ENCODE assay signal across 8 cellular contexts in the genomic region with DNA sequence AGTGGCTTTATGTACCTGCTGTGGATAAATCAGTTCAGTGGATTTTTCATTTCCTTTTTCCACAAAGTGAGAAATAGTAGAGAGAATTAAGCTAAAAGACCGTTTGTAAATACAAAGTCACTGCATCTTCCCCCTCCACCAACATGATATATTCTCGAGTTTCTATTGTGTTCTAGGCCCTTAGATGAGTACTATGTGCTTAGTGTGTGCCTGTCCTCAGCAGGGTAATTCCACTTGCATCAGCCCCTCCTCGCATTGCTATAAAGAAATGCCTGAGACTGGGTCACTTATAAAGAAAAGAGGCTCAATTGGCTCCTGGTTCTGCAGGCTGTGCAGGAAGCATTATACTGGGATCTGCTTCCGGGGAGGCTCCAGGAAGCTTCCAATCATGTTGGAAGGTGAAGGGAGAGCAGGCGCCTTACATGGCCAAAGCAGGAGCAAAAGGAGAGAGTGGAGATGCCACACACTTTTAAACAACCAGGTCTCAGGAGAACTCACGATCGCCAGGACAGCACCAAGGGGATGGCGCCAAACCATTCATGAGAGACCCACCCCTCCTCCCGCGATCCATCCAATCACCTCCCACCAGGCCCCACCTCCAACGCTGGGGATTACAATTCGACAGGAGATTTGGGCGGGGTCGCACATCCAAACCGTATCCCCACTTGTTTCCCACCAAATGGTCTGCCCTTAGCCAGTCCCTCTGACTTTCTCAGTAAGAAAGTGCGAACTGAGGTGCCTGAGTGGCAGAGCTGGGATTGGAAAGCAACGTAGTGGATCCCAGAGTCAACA.
DNase-seq lines count a peak whose midpoint lies in the region; ATAC-seq, FAIRE-seq and TF ChIP-seq lines count a peak whose summit lies in the region.

No MANE protein-coding gene starts in this region.

- no peaks in the 10 kb centered on the region for H3K36me3 Mint-ChIP-seq in CD14-positive monocyte
- no peaks in the 10 kb centered on the region for H3K36me3 Mint-ChIP-seq in nephron (ENCODE audit: low read depth)

- H2BK12ac ChIP-seq in H1 (ENCODE audit: low read depth, low read length), result no peak overlapping the region

- H3K27ac ChIP-seq in PC-3 (ENCODE audit: low read length) (no peak overlapping the region), H1 (ENCODE audit: low read depth, low read length) (0 out of 2 replicates have a peak overlapping the region, but pooled peaks have one; percentile 12)

- no peak overlapping the region for H3K56ac ChIP-seq in H1 (replicated peaks; ENCODE audit: insufficient read length, low read depth, low read length)

- H3K79me2 ChIP-seq in PC-3 (ENCODE audit: low read length), result no peaks in the 10 kb centered on the region
- H3K79me2 ChIP-seq in H1 (ENCODE audit: control insufficient read depth in 1 of 2, insufficient read depth in 2 of 2, low read length in 2 of 2), result no peaks in the 10 kb centered on the region

- DNase-seq in CD14-positive monocyte (ENCODE audit: low spot score) (no peak), PC-3 (peak; percentile 13), H1 (ENCODE audit: low read depth in 1 of 2, low spot score in 2 of 2) (peak; percentile 36 to 83), superior temporal gyrus (ENCODE audit: extremely low spot score) (no peak), urothelium cell line (ENCODE audit: low spot score) (no peak)

- H4K91ac ChIP-seq in H1 (replicated peaks; ENCODE audit: insufficient read length, low read length), result no peak overlapping the region

- H2BK15ac ChIP-seq in H1 (ENCODE audit: low read length), result no peak overlapping the region

- H3K23me2 ChIP-seq in H1 (ENCODE audit: low read depth, low read length), result peaks cover 3% of the 10 kb centered on the region

- H4K8ac ChIP-seq in H1 (ENCODE audit: extremely low read depth, insufficient read depth, low read length), result no peak overlapping the region

- intact Hi-C loops in CD14-positive monocyte (cut with micrococcal nuclease) (loop anchor here (2.0 to 5.0 kb wide), 2 partner anchors 211 to 213 kb away; no protein-coding TSS in a partner anchor), PC-3 (cut with micrococcal nuclease) (loop anchor here (1.0 to 10.0 kb wide), 4 partner anchors 75 to 431 kb away; no protein-coding TSS in a partner anchor)

- no peak overlapping the region for H2BK5ac ChIP-seq in H1 (ENCODE audit: low read depth, low read length)

- H2BK120ac ChIP-seq in H1 (replicated peaks; ENCODE audit: low read depth, low read length), result no peak overlapping the region

- H3K36me3 ChIP-seq in PC-3 (ENCODE audit: low read depth, low read length) (no peaks in the 10 kb centered on the region), H1 (ENCODE audit: control insufficient read depth in 2 of 4, insufficient read depth in 4 of 4, low read length in 3 of 4) (no peaks in the 10 kb centered on the region)

- no peak for TF ChIP-seq RAD21 in H1 (IDR thresholded peaks at IDR 0.05 in 1 of 2, conservative IDR thresholded peaks at IDR 0.05 in 1 of 2; ENCODE audit: low read depth in 2 of 2, low read length in 2 of 2)

- peak overlapping the region; percentile 77 for H2AFZ ChIP-seq in PC-3 (ENCODE audit: low read length)
- H2AFZ ChIP-seq in H1 (ENCODE audit: low read length), result peak overlapping the region; percentile 95

- H3K9me3 Mint-ChIP-seq in CD14-positive monocyte (no peaks in the 10 kb centered on the region), nephron (no peaks in the 10 kb centered on the region)

- H3K4me2 ChIP-seq in PC-3 (ENCODE audit: low read length), result peak overlapping the region; percentile 82
- peak overlapping the region; percentile 65 to 89 for H3K4me2 ChIP-seq in H1 (ENCODE audit: insufficient read depth in 1 of 2, low read depth in 2 of 2, low read length in 2 of 2)

- peak in 1 of 2 experiments; percentile 76; a peak in 2 of 3 replicates for TF ChIP-seq POLR2A in H1 (IDR thresholded peaks at IDR 0.05; ENCODE audit: control extremely low read depth in 1 of 2, low read depth in 2 of 2, low read length in 2 of 2)

- no peak overlapping the region for H3K14ac ChIP-seq in H1 (ENCODE audit: insufficient read length)

- H3K9me2 ChIP-seq in PC-3 (replicated peaks; ENCODE audit: low read length), result no peaks in the 10 kb centered on the region

- H3K4me1 Mint-ChIP-seq in CD14-positive monocyte (peaks cover 13% of the 10 kb centered on the region), nephron (peaks cover 10% of the 10 kb centered on the region)

- peak overlapping the region; percentile 81 to 98 for H3K4me3 Mint-ChIP-seq in CD14-positive monocyte
- peak overlapping the region; percentile 81 to 86 (median 83) for H3K4me3 Mint-ChIP-seq in nephron

- H3K27ac Mint-ChIP-seq in CD14-positive monocyte, result no peak overlapping the region
- no peak overlapping the region for H3K27ac Mint-ChIP-seq in nephron

- POLR2A ChIA-PET in PC-3 (lab: Charles Lee; ENCODE audit: unreplicated experiment) (no interaction called here), H1 (lab: Charles Lee; ENCODE audit: partially characterized antibody) (interaction anchor here (0.9 to 2.4 kb wide), 5 partner anchors 11 to 743 kb away, joined by 3 to 14 read pairs (median 4); partner anchors contain the start of gene ABCC4)

- H3K9me3 ChIP-seq in PC-3 (ENCODE audit: low read length) (no peaks in the 10 kb centered on the region), H1 (ENCODE audit: insufficient read depth in 2 of 2, low read depth in 1 of 2, low read length in 1 of 2) (no peaks in the 10 kb centered on the region)

- no peaks in the 10 kb centered on the region for H3K79me1 ChIP-seq in H1 (ENCODE audit: low read depth, low read length)

- H3K23ac ChIP-seq in H1 (ENCODE audit: insufficient read length), result no peak overlapping the region

- no peak overlapping the region for H4K5ac ChIP-seq in H1 (ENCODE audit: insufficient read length, low read depth, low read length)

- no peaks in the 10 kb centered on the region for H3K27me3 ChIP-seq in PC-3 (ENCODE audit: low read length)
- H3K27me3 ChIP-seq in H1 (replicated peaks in 1 of 4; ENCODE audit: control insufficient read depth in 3 of 4, extremely low read depth in 1 of 4, insufficient read depth in 3 of 4, low read length in 3 of 4), result 0 out of 7 replicates have a peak, but pooled peaks cover 0 to 2% (median 0%) of the 10 kb centered on the region in 4 experiments

- BruUV-seq in PC-3 (replicated peaks; lab: Mats Ljungman, UMichigan), result no TSS peak

- ATAC-seq in GM21528 (IDR thresholded peaks at IDR 0.05; ENCODE audit: low FRiP score, unreplicated experiment), result peak; percentile 28
- ATAC-seq in PC-3, result peak; percentile 44
- ATAC-seq in HG03571 (IDR thresholded peaks at IDR 0.05; ENCODE audit: unreplicated experiment), result no peak

- no peaks in the 10 kb centered on the region for H3F3A ChIP-seq in PC-3 (ENCODE audit: low read length, unreplicated experiment)

- H3K18ac ChIP-seq in H1 (ENCODE audit: extremely low read depth, low read length), result peak overlapping the region; percentile 57

- no peak overlapping the region for H3K4ac ChIP-seq in H1 (replicated peaks; ENCODE audit: insufficient read length, low read depth, low read length)

- H3K27me3 Mint-ChIP-seq in CD14-positive monocyte (ENCODE audit: low read depth in 3 of 3) (peaks cover 7 to 12% (median 11%) of the 10 kb centered on the region in 3 donors), nephron (ENCODE audit: low read depth) (peaks cover 7% of the 10 kb centered on the region)

- FAIRE-seq in H1 (lab: Jason Lieb, UNC) (no peak), urothelium cell line (lab: Jason Lieb, UNC) (no peak)

- H2AK5ac ChIP-seq in H1 (ENCODE audit: low read depth, low read length), result no peak overlapping the region

- CTCF ChIA-PET in PC-3 (lab: Charles Lee) (interaction anchor here (0.6 to 2.1 kb wide), 8 partner anchors 13 to 430 kb away, joined by 4 to 33 read pairs (median 6); no protein-coding TSS in a partner anchor), H1 (lab: Charles Lee; ENCODE audit: partially characterized antibody) (interaction anchor here (0.6 to 13.4 kb wide), 53 partner anchors 8 to 840 kb away, joined by 3 to 336 read pairs (median 4); partner anchors contain the start of gene ABCC4)

- no peaks in the 10 kb centered on the region for H3K4me1 ChIP-seq in PC-3 (ENCODE audit: insufficient read depth, low read length)
- peaks cover 2 to 3% (median 3%) of the 10 kb centered on the region in 4 experiments; a peak in 3 of 7 replicates for H3K4me1 ChIP-seq in H1 (replicated peaks in 1 of 4; ENCODE audit: control insufficient read depth in 3 of 4, insufficient read depth in 4 of 4, low read length in 3 of 4)

- 12% methylated on average over 17 of the region's 17 CpGs; no CpG with 5 or more reads in 1 of the 2 experiments for WGBS in H1 (ENCODE audit: extremely low coverage in 1 of 2, insufficient coverage in 1 of 2, insufficient read length in 1 of 2, insufficient replicate concordance in 2 of 2, low coverage in 1 of 2, low lambda C conversion rate in 2 of 2, missing lambda C conversion rate in 1 of 2), 2 experiments

- no peak for TF ChIP-seq EP300 in H1 (IDR thresholded peaks at IDR 0.05; ENCODE audit: borderline replicate concordance in 1 of 2, low read depth in 2 of 2, low read length in 2 of 2)

- TF ChIP-seq CTCF in CD14-positive monocyte (IDR thresholded peaks at IDR 0.05) (no peak), PC-3 (conservative IDR thresholded peaks at IDR 0.05; ENCODE audit: low read depth, low read length) (no peak), H1 (IDR thresholded peaks at IDR 0.05; ENCODE audit: control extremely low read depth in 1 of 3, insufficient read depth in 1 of 3, low read depth in 1 of 3, low read length in 3 of 3) (no peak), nephron (IDR thresholded peaks at IDR 0.05; ENCODE audit: unreplicated experiment in 3 of 3) (no peak)

- no peak overlapping the region for H2BK20ac ChIP-seq in H1 (ENCODE audit: low read length)

- H3K9ac ChIP-seq in PC-3 (ENCODE audit: low read length) (no peak overlapping the region), H1 (replicated peaks in 1 of 4; ENCODE audit: extremely low read depth in 1 of 4, low read depth in 3 of 4, low read length in 3 of 4) (peak overlapping the region; percentile 48 to 85 (median 50); a peak in 6 of 7 replicates)

- H4K20me1 ChIP-seq in PC-3 (ENCODE audit: low read length), result no peaks in the 10 kb centered on the region
- H4K20me1 ChIP-seq in H1 (replicated peaks in 1 of 2; ENCODE audit: control insufficient read depth in 1 of 2, insufficient read depth in 2 of 2, low read length in 2 of 2), result no peaks in the 10 kb centered on the region

- H3K4me3 ChIP-seq in PC-3 (ENCODE audit: low read length) (peak overlapping the region; percentile 63), H1 (ENCODE audit: extremely low read depth in 1 of 4, insufficient read depth in 2 of 4, low read depth in 3 of 4, low read length in 4 of 4) (peak overlapping the region; percentile 47 to 74 (median 68))

TF ChIP-seq in H1, 55 proteins besides CTCF, POLR2A, EP300 and RAD21 (continues in another document):
- TF ChIP-seq KDM5A (IDR thresholded peaks at IDR 0.05; ENCODE audit: low read length) (no peak), SRF (IDR thresholded peaks at IDR 0.05; ENCODE audit: low read depth, low read length) (no peak)
- TF ChIP-seq, protein P1, sequence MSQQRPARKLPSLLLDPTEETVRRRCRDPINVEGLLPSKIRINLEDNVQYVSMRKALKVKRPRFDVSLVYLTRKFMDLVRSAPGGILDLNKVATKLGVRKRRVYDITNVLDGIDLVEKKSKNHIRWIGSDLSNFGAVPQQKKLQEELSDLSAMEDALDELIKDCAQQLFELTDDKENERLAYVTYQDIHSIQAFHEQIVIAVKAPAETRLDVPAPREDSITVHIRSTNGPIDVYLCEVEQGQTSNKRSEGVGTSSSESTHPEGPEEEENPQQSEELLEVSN (IDR thresholded peaks at IDR 0.05), result peak; percentile 55; the same call in 1 of the 2 replicates

Comparison
In these comparisons a context has a peak if more than half of its experiments do, and no peak if none do; other contexts are left out.
1. DNase-seq: peak in PC-3 (single experiment) and H1 (2 of 2); none in CD14-positive monocyte (single experiment), superior temporal gyrus (single experiment) and urothelium cell line (single experiment).